In genomic region chr15:22163715-22164114, GRCh38 we compare ENCODE assay signal across 7 cellular contexts.
DNase-seq lines count a peak whose midpoint lies in the region; ATAC-seq and TF ChIP-seq lines count a peak whose summit lies in the region.
"Not testable (repeated sequence)": the region's sequence is repeated elsewhere in the genome, so short reads cannot be mapped to it uniquely, and the experiment has no call there.

No MANE protein-coding gene starts in this region.

- not testable (repeated sequence) for H3K27me3 Mint-ChIP-seq in CD8-positive, alpha-beta T cell (ENCODE audit: low read depth); activated CD4-positive, alpha-beta T cell treated with anti-CD3 and anti-CD28 coated beads for 36 hours; activated T-cell treated with anti-CD3 and anti-CD28 coated beads, Interleukin-2, amount 50 U/mL, for 4 hours (ENCODE audit: low read depth); activated naive CD8-positive, alpha-beta T cell treated with anti-CD3 and anti-CD28 coated beads, Interleukin-2, amount 10 ng/mL, durations not matched to agents 7 days and 5 days

- not testable (repeated sequence) for DNase-seq in CD8-positive, alpha-beta T cell; RWPE2 (ENCODE audit: low spot score); activated CD4-positive, alpha-beta T cell treated with anti-CD3 and anti-CD28 coated beads for 36 hours; activated T-cell treated with anti-CD3 and anti-CD28 coated beads, Interleukin-2, amount 50 U/mL, for 4 hours; activated naive CD8-positive, alpha-beta T cell treated with anti-CD3 and anti-CD28 coated beads, Interleukin-2, amount 10 ng/mL, durations not matched to agents 7 days and 5 days; mucosa of descending colon; stimulated activated naive CD8-positive, alpha-beta T cell treated with anti-CD3 and anti-CD28 coated beads, Interleukin-15, Interleukin-2, amounts not matched to agents 100 U/mL and 50 U/mL, for 24 hours

- H3K27me3 ChIP-seq in CD8-positive, alpha-beta T cell (ENCODE audit: insufficient read depth, low read length); RWPE2 (ENCODE audit: insufficient read depth, poor library complexity, severe bottlenecking): not testable (repeated sequence)

- not testable (repeated sequence) for H3K36me3 ChIP-seq in CD8-positive, alpha-beta T cell (ENCODE audit: insufficient read depth, low read length); RWPE2 (ENCODE audit: low read depth); mucosa of descending colon (ENCODE audit: low read depth)

- not testable (repeated sequence) for H3K9me3 ChIP-seq in CD8-positive, alpha-beta T cell (ENCODE audit: low read length); RWPE2 (ENCODE audit: severe bottlenecking); mucosa of descending colon

- CTCF ChIA-PET in CD8-positive, alpha-beta T cell (lab: Charles Lee); activated CD4-positive, alpha-beta T cell treated with anti-CD3 and anti-CD28 coated beads for 36 hours (lab: Charles Lee): not testable (repeated sequence)

- H3K4me1 ChIP-seq in CD8-positive, alpha-beta T cell (ENCODE audit: insufficient read depth, low read length); RWPE2 (ENCODE audit: insufficient read depth, poor library complexity, severe bottlenecking); mucosa of descending colon (ENCODE audit: low read depth): not testable (repeated sequence)

- H3K4me3 Mint-ChIP-seq in CD8-positive, alpha-beta T cell; activated CD4-positive, alpha-beta T cell treated with anti-CD3 and anti-CD28 coated beads for 36 hours; activated T-cell treated with anti-CD3 and anti-CD28 coated beads, Interleukin-2, amount 50 U/mL, for 4 hours; activated naive CD8-positive, alpha-beta T cell treated with anti-CD3 and anti-CD28 coated beads, Interleukin-2, amount 10 ng/mL, durations not matched to agents 7 days and 5 days: not testable (repeated sequence)

- intact Hi-C loops in CD8-positive, alpha-beta T cell (cut with DNase I, micrococcal nuclease); activated CD4-positive, alpha-beta T cell treated with anti-CD3 and anti-CD28 coated beads for 36 hours (cut with DNase I, micrococcal nuclease); mucosa of descending colon (cut with DNase I, micrococcal nuclease): not testable (repeated sequence)

- not testable (repeated sequence) for H3K27ac Mint-ChIP-seq in CD8-positive, alpha-beta T cell; activated CD4-positive, alpha-beta T cell treated with anti-CD3 and anti-CD28 coated beads for 36 hours; activated naive CD8-positive, alpha-beta T cell treated with anti-CD3 and anti-CD28 coated beads, Interleukin-2, amount 10 ng/mL, durations not matched to agents 7 days and 5 days

- POLR2A ChIA-PET in CD8-positive, alpha-beta T cell (lab: Charles Lee); activated CD4-positive, alpha-beta T cell treated with anti-CD3 and anti-CD28 coated beads for 36 hours (lab: Charles Lee); activated naive CD8-positive, alpha-beta T cell treated with anti-CD3 and anti-CD28 coated beads, Interleukin-2, amount 10 ng/mL, durations not matched to agents 7 days and 5 days (lab: Charles Lee): not testable (repeated sequence)

- peak; percentile 53 for ATAC-seq in CD8-positive, alpha-beta T cell
- ATAC-seq in RWPE2 (ENCODE audit: low read depth), result peak; percentile 86
- ATAC-seq in activated CD4-positive, alpha-beta T cell treated with anti-CD3 and anti-CD28 coated beads for 36 hours, result peak; percentile 23
- peak; percentile 53 to 57 for ATAC-seq in activated T-cell treated with anti-CD3 and anti-CD28 coated beads, Interleukin-2, amount 50 U/mL, for 4 hours
- peak; percentile 25 for ATAC-seq in activated naive CD8-positive, alpha-beta T cell treated with anti-CD3 and anti-CD28 coated beads, Interleukin-2, amount 10 ng/mL, durations not matched to agents 7 days and 5 days (ENCODE audit: low read depth)
- peak; percentile 20 for ATAC-seq in mucosa of descending colon
- ATAC-seq in stimulated activated naive CD8-positive, alpha-beta T cell treated with anti-CD3 and anti-CD28 coated beads, Interleukin-15, Interleukin-2, amounts not matched to agents 100 U/mL and 50 U/mL, for 24 hours, result peak; percentile 30

- TF ChIP-seq CTCF in CD8-positive, alpha-beta T cell (IDR thresholded peaks at IDR 0.05); RWPE2 (IDR thresholded peaks at IDR 0.05; ENCODE audit: poor library complexity, severe bottlenecking); mucosa of descending colon (IDR thresholded peaks at IDR 0.05): not testable (repeated sequence)

- H3K27ac ChIP-seq in CD8-positive, alpha-beta T cell (ENCODE audit: low read depth, low read length); RWPE2 (ENCODE audit: poor library complexity, severe bottlenecking): not testable (repeated sequence)

- H3K36me3 Mint-ChIP-seq in CD8-positive, alpha-beta T cell; activated CD4-positive, alpha-beta T cell treated with anti-CD3 and anti-CD28 coated beads for 36 hours (ENCODE audit: low read depth); activated T-cell treated with anti-CD3 and anti-CD28 coated beads, Interleukin-2, amount 50 U/mL, for 4 hours (ENCODE audit: insufficient read depth); activated naive CD8-positive, alpha-beta T cell treated with anti-CD3 and anti-CD28 coated beads, Interleukin-2, amount 10 ng/mL, durations not matched to agents 7 days and 5 days: not testable (repeated sequence)

- H3K4me3 ChIP-seq in CD8-positive, alpha-beta T cell (ENCODE audit: low read depth, low read length); RWPE2 (ENCODE audit: severe bottlenecking); mucosa of descending colon: not testable (repeated sequence)

- not testable (repeated sequence) for H3K9me3 Mint-ChIP-seq in CD8-positive, alpha-beta T cell; activated CD4-positive, alpha-beta T cell treated with anti-CD3 and anti-CD28 coated beads for 36 hours (ENCODE audit: low read depth); activated T-cell treated with anti-CD3 and anti-CD28 coated beads, Interleukin-2, amount 50 U/mL, for 4 hours; activated naive CD8-positive, alpha-beta T cell treated with anti-CD3 and anti-CD28 coated beads, Interleukin-2, amount 10 ng/mL, durations not matched to agents 7 days and 5 days

- H3K4me1 Mint-ChIP-seq in CD8-positive, alpha-beta T cell (ENCODE audit: low read depth); activated CD4-positive, alpha-beta T cell treated with anti-CD3 and anti-CD28 coated beads for 36 hours; activated T-cell treated with anti-CD3 and anti-CD28 coated beads, Interleukin-2, amount 50 U/mL, for 4 hours (ENCODE audit: low read depth); activated naive CD8-positive, alpha-beta T cell treated with anti-CD3 and anti-CD28 coated beads, Interleukin-2, amount 10 ng/mL, durations not matched to agents 7 days and 5 days: not testable (repeated sequence)

Comparison
In these comparisons a context has a peak if more than half of its experiments do, and no peak if none do; other contexts are left out.
1. ATAC-seq: peak in every context shown above with its lines; median percentile 86 in RWPE2; 55 in activated T-cell treated with anti-CD3 and anti-CD28 coated beads, Interleukin-2, amount 50 U/mL, for 4 hours; 53 in CD8-positive, alpha-beta T cell; 30 in stimulated activated naive CD8-positive, alpha-beta T cell treated with anti-CD3 and anti-CD28 coated beads, Interleukin-15, Interleukin-2, amounts not matched to agents 100 U/mL and 50 U/mL, for 24 hours; 25 in activated naive CD8-positive, alpha-beta T cell treated with anti-CD3 and anti-CD28 coated beads, Interleukin-2, amount 10 ng/mL, durations not matched to agents 7 days and 5 days; 23 in activated CD4-positive, alpha-beta T cell treated with anti-CD3 and anti-CD28 coated beads for 36 hours; 20 in mucosa of descending colon.